7 cellular contexts compared by ENCODE assay signal in genomic region chr17:16589097-16589969, GRCh38. TPM values are rescaled to one million over a fixed set of nuclear protein-coding genes. Genes with fewer than 3 reads are reported as not detected.
A peak's percentile ranks its signal among the peaks of the same experiment; 100 is the strongest.
DNase-seq lines count a peak whose midpoint lies in the region; ATAC-seq, FAIRE-seq and TF ChIP-seq lines count a peak whose summit lies in the region.

No MANE protein-coding gene starts in this region.

- DNase-seq in NCI-H446 (lab: John Stamatoyannopoulos, UW) (peak; percentile 29 to 83), cerebellar cortex (ENCODE audit: low spot score) (peak; percentile 89), keratinocyte (ENCODE audit: low read depth, low spot score) (peak; percentile 33)
- peak; percentile 91 for DNase-seq in stimulated activated CD4-positive, alpha-beta T cell treated with anti-CD3 and anti-CD28 coated beads, Interleukin-12 subunit alpha, Interleukin-12 subunit beta, amount 100 ng/mL, for 4 hours

- no peaks in the 10 kb centered on the region for H4K20me1 ChIP-seq in keratinocyte (ENCODE audit: control insufficient read depth, extremely low read depth, insufficient read depth, low read length)

- peak overlapping the region; percentile 56 for H3K9ac ChIP-seq in keratinocyte (ENCODE audit: control insufficient read depth, extremely low read depth, insufficient read depth, low read length)

- H3K9me1 ChIP-seq in keratinocyte (ENCODE audit: control insufficient read depth, extremely low read depth, insufficient read depth, low read length): no peaks in the 10 kb centered on the region

- peak; percentile 81 for FAIRE-seq in keratinocyte (lab: Jason Lieb, UNC)

- no peak overlapping the region for H3K27ac ChIP-seq in keratinocyte (ENCODE audit: control insufficient read depth, insufficient read depth, low read length)

- ATAC-seq in GM18517 (IDR thresholded peaks at IDR 0.05; ENCODE audit: unreplicated experiment) (peak; percentile 70), HG03280 (IDR thresholded peaks at IDR 0.05; ENCODE audit: unreplicated experiment) (peak; percentile 83)
- peak; percentile 86 to 88 for ATAC-seq in activated CD4-positive, CD25-positive, alpha-beta regulatory T cell treated with anti-CD3 and anti-CD28 coated beads, Interleukin-2, amount 50 U/mL, for 24 hours

- peak overlapping the region; percentile 94 for H3K4me2 ChIP-seq in keratinocyte (ENCODE audit: control insufficient read depth, extremely low read depth, insufficient read depth, low read depth, low read length)

- peak; percentile 89 to 99 (median 93) for TF ChIP-seq CTCF in keratinocyte (optimal IDR thresholded peaks at IDR 0.05 in 1 of 3, IDR thresholded peaks at IDR 0.05 in 1 of 3, conservative IDR thresholded peaks at IDR 0.05 in 1 of 3; ENCODE audit: extremely low read depth in 1 of 3, insufficient read depth in 2 of 3, low read length in 3 of 3)

- no peaks in the 10 kb centered on the region for H3K79me2 ChIP-seq in keratinocyte (ENCODE audit: control insufficient read depth, insufficient read depth, low read length)

- H3K9me3 ChIP-seq in keratinocyte (ENCODE audit: control insufficient read depth, low read depth, low read length): no peaks in the 10 kb centered on the region

- peaks cover 10% of the 10 kb centered on the region for H3K27me3 ChIP-seq in keratinocyte (ENCODE audit: control insufficient read depth, extremely low read depth, insufficient read depth, low read length)

- dilution Hi-C loops in keratinocyte (cut with MboI; ENCODE audit: extremely low pct_ligation_motif_present, low sequenced_read_pairs): no loop called here

- peak overlapping the region; percentile 58 to 81 (median 80) for H3K4me3 ChIP-seq in keratinocyte (ENCODE audit: control insufficient read depth in 2 of 3, extremely low read depth in 1 of 3, insufficient read depth in 2 of 3, low read depth in 1 of 3, low read length in 3 of 3)

- H3K4me1 ChIP-seq in keratinocyte (ENCODE audit: control insufficient read depth, extremely low read depth, insufficient read depth, low read length): peaks cover 7% of the 10 kb centered on the region

- H3K36me3 ChIP-seq in keratinocyte (ENCODE audit: control insufficient read depth in 2 of 2, extremely low read depth in 1 of 2, insufficient read depth in 2 of 2, low read length in 2 of 2): no peaks in the 10 kb centered on the region

- peak overlapping the region; percentile 95 for H2AFZ ChIP-seq in keratinocyte (ENCODE audit: control insufficient read depth, low read length)

RNA-seq across cellular contexts. Expression of gene ZNF287, which starts 20.3 kb away (rescaled TPM):
- polyA plus RNA-seq in keratinocyte: 6.0 to 7.3 TPM (median 7.0 TPM) in 3 replicates
- polyA plus RNA-seq in keratinocyte (2011; ENCODE audit: low read depth): 3.1 TPM
- polyA plus RNA-seq in keratinocyte (2011; cell fraction: cytosol; rRNA removed): 3.7 and 6.5 TPM in 2 replicates
- polyA plus RNA-seq in keratinocyte (2011; cell fraction: nucleus; rRNA removed): 7.7 and 9.2 TPM in 2 replicates
- 3.4 and 6.2 TPM in 2 replicates for polyA plus RNA-seq in keratinocyte (2012; ENCODE audit: low replicate concordance)
- 0.26 to 1.9 TPM (median 1.8 TPM) in 3 replicates for polyA minus RNA-seq in keratinocyte
- polyA minus RNA-seq in keratinocyte (2011; cell fraction: cytosol; rRNA and poly(A)+ RNA removed): 1.9 TPM
- polyA minus RNA-seq in keratinocyte (2011; cell fraction: nucleus; rRNA and poly(A)+ RNA removed): 4.0 and 5.3 TPM in 2 replicates

Comparison
In these comparisons a context has a peak if more than half of its experiments do, and no peak if none do; other contexts are left out.
1. DNase-seq: peak in every context shown above with its lines; median percentile 91 in stimulated activated CD4-positive, alpha-beta T cell treated with anti-CD3 and anti-CD28 coated beads, Interleukin-12 subunit alpha, Interleukin-12 subunit beta, amount 100 ng/mL, for 4 hours; 89 in cerebellar cortex; 56 in NCI-H446; 33 in keratinocyte.